1 cellular context compared by ENCODE assay signal in genomic region chr3:98602078-98602678, GRCh38.
TF ChIP-seq lines count a peak whose summit lies in the region.

No MANE protein-coding gene starts in this region.

TF ChIP-seq in Ishikawa, 13 proteins besides CTCF, POLR2A, EP300 and RAD21 (continued from another document):
- TF ChIP-seq REST (IDR thresholded peaks at IDR 0.05; ENCODE audit: low read depth) (no peak), CREB1 (IDR thresholded peaks at IDR 0.05; ENCODE audit: low read depth) (no peak), MAX (IDR thresholded peaks at IDR 0.05) (no peak), ZBTB7A (IDR thresholded peaks at IDR 0.05; ENCODE audit: low read depth) (no peak), FOXM1 (IDR thresholded peaks at IDR 0.05; ENCODE audit: borderline replicate concordance, low read depth) (no peak), TEAD4 (IDR thresholded peaks at IDR 0.05) (no peak), USF1 (IDR thresholded peaks at IDR 0.05) (no peak)
